ENCODE assay signal across 8 cellular contexts in the genomic region with DNA sequence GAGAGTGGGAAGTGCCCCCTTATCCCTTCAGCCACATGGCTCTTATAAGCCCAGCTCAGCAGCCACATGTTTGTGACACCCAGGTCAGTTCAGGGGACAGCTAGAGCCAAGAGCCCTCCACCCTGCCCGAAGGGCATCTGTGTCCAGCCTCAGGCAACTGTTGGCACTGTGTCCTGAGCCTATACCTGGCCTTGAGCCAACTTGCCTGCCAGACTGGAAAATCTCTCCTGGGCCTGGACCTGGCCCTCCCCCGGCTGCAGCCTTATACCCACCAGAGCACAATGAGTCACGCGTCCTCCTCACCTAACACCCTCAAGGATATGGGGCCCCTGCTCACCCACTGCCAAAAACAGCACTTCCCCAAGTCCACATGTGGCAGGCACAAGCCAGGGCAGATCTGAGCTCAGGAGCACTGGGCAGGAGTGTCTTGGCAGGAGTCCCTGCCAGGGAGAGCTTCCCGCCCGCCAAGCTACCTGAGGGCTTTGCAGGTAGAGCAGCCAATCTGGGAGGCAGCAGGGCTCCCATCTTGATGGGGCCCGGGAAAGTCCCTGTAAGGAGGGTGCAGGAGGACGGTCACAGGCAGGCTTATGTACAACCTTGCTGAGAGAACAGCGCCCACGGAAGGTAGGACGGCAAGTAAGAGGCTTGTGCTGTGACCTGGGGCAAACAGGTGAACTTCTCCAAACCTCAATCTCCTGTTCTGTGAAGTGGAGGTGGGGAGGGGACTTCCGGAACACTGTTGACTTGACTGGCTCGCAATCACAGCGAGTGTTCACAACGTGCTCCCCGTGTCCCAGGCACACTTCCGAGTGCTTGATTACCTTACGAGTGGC. TPM values are rescaled to one million over a fixed set of nuclear protein-coding genes. Genes with fewer than 3 reads are reported as not detected.
DNase-seq lines count a peak whose midpoint lies in the region; FAIRE-seq and TF ChIP-seq lines count a peak whose summit lies in the region.

No MANE protein-coding gene starts in this region.

- no peak overlapping the region for H3K4me2 ChIP-seq in MM.1S (ENCODE audit: low read depth, low read length)

- no peak overlapping the region for H3K27ac ChIP-seq in MM.1S (ENCODE audit: low read length)

- H3K4me1 Mint-ChIP-seq in activated naive CD8-positive, alpha-beta T cell treated with anti-CD3 and anti-CD28 coated beads for 36 hours, result peaks cover 25% of the 10 kb centered on the region

- H3K4me1 ChIP-seq in MM.1S (ENCODE audit: low read length), result no peaks in the 10 kb centered on the region

- no peak overlapping the region for H2AFZ ChIP-seq in MM.1S (ENCODE audit: low read length)

- H3F3A ChIP-seq in MM.1S (ENCODE audit: insufficient read depth, low read length), result no peaks in the 10 kb centered on the region

- TF ChIP-seq CTCF in kidney epithelial cell (IDR thresholded peaks at IDR 0.05; ENCODE audit: insufficient read depth, low read length, poor library complexity, severe bottlenecking) (no peak), MM.1S (IDR thresholded peaks at IDR 0.05; ENCODE audit: low read length) (no peak)

- H3K27ac Mint-ChIP-seq in activated naive CD8-positive, alpha-beta T cell treated with anti-CD3 and anti-CD28 coated beads for 36 hours, result peak overlapping the region; percentile 95

- no peaks in the 10 kb centered on the region for H3K9me2 ChIP-seq in MM.1S (replicated peaks; ENCODE audit: insufficient read depth, low read length)

- H3K36me3 Mint-ChIP-seq in activated naive CD8-positive, alpha-beta T cell treated with anti-CD3 and anti-CD28 coated beads for 36 hours, result no peaks in the 10 kb centered on the region

- H3K9me3 ChIP-seq in MM.1S (replicated peaks; ENCODE audit: insufficient read depth, low read length), result no peaks in the 10 kb centered on the region

- H3K79me2 ChIP-seq in MM.1S (ENCODE audit: low read length), result no peaks in the 10 kb centered on the region

- no peaks in the 10 kb centered on the region for H3K27me3 Mint-ChIP-seq in activated naive CD8-positive, alpha-beta T cell treated with anti-CD3 and anti-CD28 coated beads for 36 hours

- H3K4me3 ChIP-seq in kidney epithelial cell (ENCODE audit: low read depth, low read length), result no peak overlapping the region
- no peak overlapping the region for H3K4me3 ChIP-seq in MM.1S (ENCODE audit: low read length)

- H3K27me3 ChIP-seq in kidney epithelial cell (ENCODE audit: control insufficient read depth, insufficient read depth, low read length) (no peaks in the 10 kb centered on the region), MM.1S (replicated peaks; ENCODE audit: insufficient read depth, low read length) (peaks cover 3% of the 10 kb centered on the region; the same call in 1 of the 2 replicates)

- peak overlapping the region; percentile 77 for H3K4me3 Mint-ChIP-seq in activated naive CD8-positive, alpha-beta T cell treated with anti-CD3 and anti-CD28 coated beads for 36 hours

- H3K36me3 ChIP-seq in kidney epithelial cell (ENCODE audit: control insufficient read depth, insufficient read depth, low read length) (no peaks in the 10 kb centered on the region), MM.1S (replicated peaks; ENCODE audit: insufficient read depth, low read length) (no peaks in the 10 kb centered on the region)

- no peaks in the 10 kb centered on the region for H3K9me3 Mint-ChIP-seq in activated naive CD8-positive, alpha-beta T cell treated with anti-CD3 and anti-CD28 coated beads for 36 hours

- no peak overlapping the region for H3K9ac ChIP-seq in MM.1S (ENCODE audit: low read length)

- DNase-seq in GM12892 (ENCODE audit: insufficient read length), result no peak
- peak; percentile 78 for DNase-seq in RPMI8226
- peak; percentile 62 for DNase-seq in activated naive CD8-positive, alpha-beta T cell treated with anti-CD3 and anti-CD28 coated beads for 36 hours
- DNase-seq in kidney epithelial cell (ENCODE audit: low read depth), result peak; percentile 78
- peak; percentile 6 to 20 for DNase-seq in stimulated activated CD8-positive, alpha-beta memory T cell treated with anti-CD3 and anti-CD28 coated beads, Interleukin-2, amount 100 ng/mL, for 48 hours (ENCODE audit: low read depth in 2 of 2)
- no peak for DNase-seq in NCI-H1436 (lab: John Stamatoyannopoulos, UW)
- DNase-seq in NCI-H774 (lab: John Stamatoyannopoulos, UW), result no peak
- DNase-seq in MM.1S, result no peak

- FAIRE-seq in GM12892 (lab: Jason Lieb, UNC), result peak; percentile 51

- H4K20me1 ChIP-seq in MM.1S (ENCODE audit: insufficient read depth, low read length), result no peaks in the 10 kb centered on the region

- TF ChIP-seq POLR2A in GM12892 (IDR thresholded peaks at IDR 0.05; ENCODE audit: low read depth, low read length), result no peak

RNA-seq across cellular contexts. Expression of gene HSPG2, which starts 19.8 kb away (rescaled TPM):
- polyA plus RNA-seq in GM12892 (2012; ENCODE audit: missing spikeins), result 3.2 TPM
- total RNA-seq in activated naive CD8-positive, alpha-beta T cell treated with anti-CD3 and anti-CD28 coated beads for 36 hours, result 10 to 100 TPM; 11.0 to 11.6 TPM
- 122 and 152 TPM in 2 replicates for total RNA-seq in kidney epithelial cell

RNA-seq across cellular contexts. Expression of gene CELA3B, which starts 19.9 kb away (rescaled TPM):
- polyA plus RNA-seq in GM12892 (2012; ENCODE audit: missing spikeins), result not detected
- total RNA-seq in activated naive CD8-positive, alpha-beta T cell treated with anti-CD3 and anti-CD28 coated beads for 36 hours, result not detected
- total RNA-seq in kidney epithelial cell, result not detected in 2 replicates

RNA-seq across cellular contexts. Expression of gene CELA3A, which starts 44.5 kb away (rescaled TPM):
- not detected for polyA plus RNA-seq in GM12892 (2012; ENCODE audit: missing spikeins)
- total RNA-seq in activated naive CD8-positive, alpha-beta T cell treated with anti-CD3 and anti-CD28 coated beads for 36 hours, result not detected
- not detected in 2 replicates for total RNA-seq in kidney epithelial cell

Comparison
In these comparisons a context has a peak if more than half of its experiments do, and no peak if none do; other contexts are left out.
1. DNase-seq: peak in RPMI8226 (single experiment), activated naive CD8-positive, alpha-beta T cell treated with anti-CD3 and anti-CD28 coated beads for 36 hours (single experiment), kidney epithelial cell (single experiment) and stimulated activated CD8-positive, alpha-beta memory T cell treated with anti-CD3 and anti-CD28 coated beads, Interleukin-2, amount 100 ng/mL, for 48 hours (2 of 2); none in GM12892 (single experiment), NCI-H1436 (single experiment), NCI-H774 (single experiment) and MM.1S (single experiment).